In the genomic region with DNA sequence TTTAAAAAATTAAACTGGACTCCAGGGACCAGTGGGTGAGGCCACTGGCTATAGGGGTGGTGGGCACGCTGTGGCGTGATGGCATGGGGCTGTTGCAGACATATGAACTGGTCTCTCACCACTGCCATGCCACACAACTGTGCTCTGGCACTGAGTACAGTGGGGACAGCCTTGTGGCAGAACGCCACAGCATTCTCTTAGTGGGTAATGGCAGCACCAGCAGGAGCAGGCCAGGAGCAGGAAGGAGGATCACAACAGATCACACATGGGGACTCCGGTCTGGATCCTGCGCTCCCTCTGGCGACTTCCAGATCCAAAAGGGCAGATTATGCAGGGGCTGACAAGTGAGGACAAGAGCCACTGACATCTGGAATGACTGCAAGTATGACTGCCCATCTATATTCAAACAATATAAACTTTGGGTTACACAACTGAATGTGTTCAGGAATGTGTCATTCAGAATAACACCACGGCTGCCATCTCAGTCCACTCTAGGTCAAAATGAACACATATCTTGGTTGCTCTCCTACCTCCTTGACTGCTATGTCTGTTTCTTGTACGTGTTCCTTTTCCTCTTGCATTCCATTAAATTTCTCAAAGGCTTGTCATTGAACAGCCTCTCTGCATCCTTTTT, we compare ENCODE assay signal across 21 cellular contexts.
"Had no signal": no experiment of that assay in that cellular context is flagged by ENCODE, and none has a peak within 500 bp of the region (broad histone marks: within the 10 kb centered on the region; RNA-seq: fewer than 3 reads in every experiment).

No MANE protein-coding gene starts in this region.

- H3K4me1 ChIP-seq: colonic mucosa, upper lobe of left lung had no signal

- H3K4me3 ChIP-seq: adrenal gland, colonic mucosa, mucosa of descending colon, skin epidermis, suprapubic skin, upper lobe of left lung had no signal

- H3K9me3 Mint-ChIP-seq: activated naive CD4-positive, alpha-beta T cell treated with anti-CD3 and anti-CD28 coated beads, Interleukin-2, amount 10 ng/mL, durations not matched to agents 7 days and 5 days; naive thymus-derived CD8-positive, alpha-beta T cell had no signal

- H3K27ac Mint-ChIP-seq: activated naive CD4-positive, alpha-beta T cell treated with anti-CD3 and anti-CD28 coated beads, Interleukin-2, amount 10 ng/mL, durations not matched to agents 7 days and 5 days had no signal

- H3K4me3 Mint-ChIP-seq: activated naive CD4-positive, alpha-beta T cell treated with anti-CD3 and anti-CD28 coated beads, Interleukin-2, amount 10 ng/mL, durations not matched to agents 7 days and 5 days had no signal

- H3K4me1 Mint-ChIP-seq: activated naive CD4-positive, alpha-beta T cell treated with anti-CD3 and anti-CD28 coated beads, Interleukin-2, amount 10 ng/mL, durations not matched to agents 7 days and 5 days had no signal

- H3K36me3 ChIP-seq: adrenal gland, colonic mucosa, suprapubic skin, upper lobe of left lung had no signal

- H3K9me3 ChIP-seq: adrenal gland, colonic mucosa, mucosa of descending colon, suprapubic skin, upper lobe of left lung had no signal

- ATAC-seq: left colon; mucosa of descending colon; naive thymus-derived CD8-positive, alpha-beta T cell; stimulated activated naive CD8-positive, alpha-beta T cell treated with anti-CD3 and anti-CD28 coated beads, Interleukin-15, Interleukin-2, amounts not matched to agents 100 U/mL and 50 U/mL, for 24 hours had no signal

- H3K27me3 Mint-ChIP-seq: activated naive CD4-positive, alpha-beta T cell treated with anti-CD3 and anti-CD28 coated beads, Interleukin-2, amount 10 ng/mL, durations not matched to agents 7 days and 5 days; naive thymus-derived CD8-positive, alpha-beta T cell had no signal

- H3K27me3 ChIP-seq: adrenal gland, colonic mucosa, suprapubic skin, upper lobe of left lung had no signal

- H3K27ac ChIP-seq: adrenal gland, colonic mucosa, suprapubic skin, upper lobe of left lung had no signal

- DNase-seq: activated CD4-positive, alpha-beta T cell treated with anti-CD3 and anti-CD28 coated beads, Interleukin-2, amount 50 U/mL, for 4 hours; activated CD4-positive, CD25-positive, alpha-beta regulatory T cell treated with anti-CD3 and anti-CD28 coated beads, Interleukin-2, amount 50 U/mL, for 72 hours; activated naive CD4-positive, alpha-beta T cell treated with anti-CD3 and anti-CD28 coated beads, Interleukin-2, amount 10 ng/mL, durations not matched to agents 7 days and 5 days; activated T-cell treated with anti-CD3 and anti-CD28 coated beads, Interleukin-2, amount 50 U/mL, for 1 hour; adrenal gland; caudate nucleus; colonic mucosa; effector CD4-positive, alpha-beta T cell; foreskin melanocyte; left colon; mammary epithelial cell; mucosa of descending colon; naive thymus-derived CD8-positive, alpha-beta T cell; stimulated activated CD4-positive, alpha-beta T cell treated with anti-CD3 and anti-CD28 coated beads, Interleukin-15, amount 100 ng/mL, for 24 hours; stimulated activated CD4-positive, alpha-beta T cell treated with anti-CD3 and anti-CD28 coated beads, Interleukin-4, amount 100 ng/mL, for 1 hour; stimulated activated naive CD8-positive, alpha-beta T cell treated with anti-CD3 and anti-CD28 coated beads, Interleukin-15, Interleukin-2, amounts not matched to agents 100 U/mL and 50 U/mL, for 24 hours; T-helper 1 cell; T1000; upper lobe of left lung had no signal
